Comparison of ENCODE assay signal across 19 cellular contexts in the genomic region with DNA sequence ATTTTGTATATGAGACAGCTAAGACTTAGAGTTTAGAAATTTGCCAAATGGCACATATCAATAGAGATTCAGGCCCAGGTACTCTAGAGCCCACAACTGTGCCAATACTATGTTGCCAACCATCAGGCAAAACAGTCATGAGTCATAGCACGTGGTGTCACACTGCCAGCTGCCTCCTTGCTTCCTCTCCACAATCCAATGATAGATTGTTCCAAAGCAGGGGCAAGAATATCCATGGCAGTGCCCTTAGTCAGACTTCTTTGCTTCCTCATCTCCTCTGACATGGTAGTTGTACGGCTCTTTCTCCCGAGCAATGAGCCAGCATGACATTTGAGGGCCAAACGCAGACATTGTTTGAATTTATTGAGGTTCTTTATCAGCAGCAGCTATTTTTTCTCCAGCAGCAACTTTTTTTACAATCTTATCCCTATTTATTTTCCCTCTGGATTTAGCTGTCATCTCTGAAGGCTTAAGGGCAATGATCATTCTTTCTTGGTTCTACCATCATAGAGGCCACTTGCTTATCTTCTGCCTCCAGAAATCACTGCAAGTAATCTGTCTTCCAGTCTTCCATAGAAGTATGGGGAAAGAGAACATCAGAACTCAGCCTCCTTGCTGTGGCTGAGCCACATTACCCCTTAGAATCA.
DNase-seq lines count a peak whose midpoint lies in the region; ATAC-seq and TF ChIP-seq lines count a peak whose summit lies in the region.
"Had no signal": no experiment of that assay in that cellular context is flagged by ENCODE, and none has a peak within 500 bp of the region (broad histone marks: within the 10 kb centered on the region; RNA-seq: fewer than 3 reads in every experiment).

No MANE protein-coding gene starts in this region.

- DNase-seq in DMS 273 (lab: John Stamatoyannopoulos, UW; ENCODE audit: unreplicated experiment) (peak; percentile 28), DMS 273 treated with DMSO at 0.1 percent for 48 hours (lab: John Stamatoyannopoulos, UW) (no peak), PC-3 (peak; percentile 58), esophagus muscularis mucosa (ENCODE audit: extremely low spot score) (no peak), renal cortical epithelial cell (ENCODE audit: low read depth) (peak; percentile 51), suprapubic skin (ENCODE audit: low spot score in 2 of 2) (no peak), HCEC 1CT (no peak)
- DNase-seq: activated CD4-positive, alpha-beta T cell treated with anti-CD3 and anti-CD28 coated beads, Interleukin-2, amount 10 ng/mL, durations not matched to agents 24 days and 14 days; effector memory CD8-positive, alpha-beta T cell; glutamatergic neuron; NCI-H1105; NCI-H226; stimulated activated CD4-positive, alpha-beta T cell treated with anti-CD3 and anti-CD28 coated beads, Interleukin-4, amount 100 ng/mL, for 4 hours; tibial artery had no signal

- H3K79me2 ChIP-seq in PC-3 (ENCODE audit: low read length): no peaks in the 10 kb centered on the region

- H3K4me2 ChIP-seq in PC-3 (ENCODE audit: low read length): no peak overlapping the region

- H3K4me1 ChIP-seq in PC-3 (ENCODE audit: insufficient read depth, low read length) (peaks cover 10% of the 10 kb centered on the region), esophagus muscularis mucosa (peaks cover 0 to 34% (median 14%) of the 10 kb centered on the region in 4 donors), suprapubic skin (no peaks in the 10 kb centered on the region)
- H3K4me1 ChIP-seq: HAP-1 had no signal

- H3K4me3 ChIP-seq in PC-3 (ENCODE audit: low read length): no peak overlapping the region
- H3K4me3 ChIP-seq in esophagus muscularis mucosa: no peak overlapping the region
- no peak overlapping the region for H3K4me3 ChIP-seq in suprapubic skin
- H3K4me3 ChIP-seq: GM12878, HAP-1, tibial artery had no signal

- 46% methylated on average over 4 of the region's 4 CpGs for WGBS in esophagus muscularis mucosa
- 61% methylated on average over 4 of the region's 4 CpGs for WGBS in suprapubic skin

- H3K9me3 ChIP-seq in PC-3 (ENCODE audit: low read length) (no peaks in the 10 kb centered on the region), esophagus muscularis mucosa (no peaks in the 10 kb centered on the region), suprapubic skin (no peaks in the 10 kb centered on the region)
- H3K9me3 ChIP-seq: HAP-1, tibial artery had no signal

- TF ChIP-seq CTCF in PC-3 (conservative IDR thresholded peaks at IDR 0.05; ENCODE audit: low read depth, low read length) (no peak), esophagus muscularis mucosa (IDR thresholded peaks at IDR 0.05) (no peak), suprapubic skin (IDR thresholded peaks at IDR 0.05) (no peak)

- H3K9ac ChIP-seq in PC-3 (ENCODE audit: low read length): no peak overlapping the region

- no peak for TF ChIP-seq POLR2A in esophagus muscularis mucosa (IDR thresholded peaks at IDR 0.05; ENCODE audit: low read depth)
- TF ChIP-seq POLR2A in suprapubic skin (IDR thresholded peaks at IDR 0.05): no peak

- no peaks in the 10 kb centered on the region for H3K27me3 ChIP-seq in PC-3 (ENCODE audit: low read length)
- no peaks in the 10 kb centered on the region for H3K27me3 ChIP-seq in esophagus muscularis mucosa
- no peaks in the 10 kb centered on the region for H3K27me3 ChIP-seq in suprapubic skin
- H3K27me3 ChIP-seq: tibial artery had no signal

- ATAC-seq in PC-3: peak; percentile 54
- no peak for ATAC-seq in HG02642 (IDR thresholded peaks at IDR 0.05; ENCODE audit: poor library complexity, unreplicated experiment)
- ATAC-seq: effector memory CD8-positive, alpha-beta T cell; GM12878 had no signal

- H3K36me3 ChIP-seq in PC-3 (ENCODE audit: low read depth, low read length) (no peaks in the 10 kb centered on the region), esophagus muscularis mucosa (no peaks in the 10 kb centered on the region), suprapubic skin (no peaks in the 10 kb centered on the region)
- H3K36me3 ChIP-seq: HAP-1, tibial artery had no signal

- H4K20me1 ChIP-seq in PC-3 (ENCODE audit: low read length): no peaks in the 10 kb centered on the region

- CTCF ChIA-PET in PC-3 (lab: Charles Lee): no interaction called here

- no peaks in the 10 kb centered on the region for H3K9me2 ChIP-seq in PC-3 (replicated peaks; ENCODE audit: low read length)

- POLR2A ChIA-PET in PC-3 (lab: Charles Lee; ENCODE audit: unreplicated experiment): no interaction called here

- no peak for TF ChIP-seq EP300 in esophagus muscularis mucosa (IDR thresholded peaks at IDR 0.05)
- TF ChIP-seq EP300 in suprapubic skin (IDR thresholded peaks at IDR 0.05): no peak

- H3K27ac ChIP-seq in PC-3 (ENCODE audit: low read length): no peak overlapping the region
- H3K27ac ChIP-seq in esophagus muscularis mucosa (replicated peaks in 1 of 4): peak overlapping the region; percentile 57 to 73 (median 68)
- H3K27ac ChIP-seq in suprapubic skin: no peak overlapping the region
- H3K27ac ChIP-seq: 22Rv1, C4-2B, tibial artery had no signal

- intact Hi-C loops in PC-3 (cut with micrococcal nuclease) (no loop called here), esophagus muscularis mucosa (cut with DNase I) (no loop called here)

- BruUV-seq in PC-3 (replicated peaks; lab: Mats Ljungman, UMichigan): no TSS peak

- no peaks in the 10 kb centered on the region for H3F3A ChIP-seq in PC-3 (ENCODE audit: low read length, unreplicated experiment)

- H2AFZ ChIP-seq in PC-3 (ENCODE audit: low read length): no peak overlapping the region

Comparison
In these comparisons a context has a peak if more than half of its experiments do, and no peak if none do; other contexts are left out.
1. DNase-seq: peak in DMS 273 (single experiment), PC-3 (single experiment) and renal cortical epithelial cell (single experiment); none in DMS 273 treated with DMSO at 0.1 percent for 48 hours (single experiment), esophagus muscularis mucosa (single experiment), suprapubic skin (0 of 2) and HCEC 1CT (single experiment).
2. H3K27ac ChIP-seq: peak in esophagus muscularis mucosa (4 of 4); none in PC-3 (single experiment) and suprapubic skin (single experiment).